18 cellular contexts compared by ENCODE assay signal in genomic region chr17:65545708-65546523, GRCh38. TPM values are rescaled to one million over a fixed set of nuclear protein-coding genes. Genes with fewer than 3 reads are reported as not detected.
DNase-seq lines count a peak whose midpoint lies in the region; ATAC-seq and TF ChIP-seq lines count a peak whose summit lies in the region.
"Had no signal": no experiment of that assay in that cellular context is flagged by ENCODE, and none has a peak within 500 bp of the region (broad histone marks: within the 10 kb centered on the region; RNA-seq: fewer than 3 reads in every experiment).

No MANE protein-coding gene starts in this region.

- H3K9me3 ChIP-seq in Peyer's patch (no peaks in the 10 kb centered on the region), cardiac muscle cell (ENCODE audit: low read depth) (no peaks in the 10 kb centered on the region), mucosa of rectum (ENCODE audit: control insufficient read depth in 2 of 2, low read length in 2 of 2) (no peaks in the 10 kb centered on the region), thoracic aorta (no peaks in the 10 kb centered on the region)
- no peaks in the 10 kb centered on the region for H3K9me3 ChIP-seq in CD8-positive, alpha-beta T cell (ENCODE audit: low read length)
- H3K9me3 ChIP-seq: adrenal gland, gastrocnemius medialis, prostate gland had no signal

- H3K36me3 ChIP-seq in Peyer's patch: peaks cover 0 to 3% (median 0%) of the 10 kb centered on the region in 3 donors
- H3K36me3 ChIP-seq in cardiac muscle cell: peaks cover 28% of the 10 kb centered on the region
- peaks cover 32 to 36% of the 10 kb centered on the region in 2 donors for H3K36me3 ChIP-seq in mucosa of rectum (ENCODE audit: control insufficient read depth in 2 of 2, insufficient read depth in 2 of 2, low read length in 2 of 2)
- no peaks in the 10 kb centered on the region for H3K36me3 ChIP-seq in thoracic aorta
- H3K36me3 ChIP-seq in CD8-positive, alpha-beta T cell (ENCODE audit: insufficient read depth, low read length): peaks cover 12% of the 10 kb centered on the region

- no peaks in the 10 kb centered on the region for H3K27me3 Mint-ChIP-seq in CD8-positive, alpha-beta T cell (ENCODE audit: low read depth)
- H3K27me3 Mint-ChIP-seq: stimulated activated naive CD8-positive, alpha-beta T cell treated with anti-CD3 and anti-CD28 coated beads, Interleukin-15, Interleukin-2, amounts not matched to agents 100 ng/mL and 50 ng/mL, for 24 hours had no signal

- ATAC-seq in thoracic aorta (ENCODE audit: insufficient number of reproducible peaks, low FRiP score, low read depth) (no peak), GM21447 (IDR thresholded peaks at IDR 0.05; ENCODE audit: unreplicated experiment) (no peak)
- ATAC-seq in CD8-positive, alpha-beta T cell: no peak
- ATAC-seq: gastrocnemius medialis had no signal

- no peaks in the 10 kb centered on the region for H3K9me3 Mint-ChIP-seq in CD8-positive, alpha-beta T cell
- H3K9me3 Mint-ChIP-seq: activated T-helper 2 cell treated with anti-CD3 and anti-CD28 coated beads, Interferon-gamma antibody, Interleukin-2, Interleukin-4, amounts not matched to agents 10 μg/mL and 5 μg/mL and 100 μg/mL, durations not matched to agents 14 hours and 24 hours and 36 hours; stimulated activated naive CD8-positive, alpha-beta T cell treated with anti-CD3 and anti-CD28 coated beads, Interleukin-15, Interleukin-2, amounts not matched to agents 100 ng/mL and 50 ng/mL, for 24 hours had no signal

- intact Hi-C loops in CD8-positive, alpha-beta T cell (cut with DNase I, micrococcal nuclease): loop anchor here in 1 of 2 experiments (10.0 kb wide), 1 partner anchor 59 kb away; no protein-coding TSS in a partner anchor

- no peak overlapping the region for H3K27ac Mint-ChIP-seq in CD8-positive, alpha-beta T cell
- H3K27ac Mint-ChIP-seq: activated T-helper 2 cell treated with anti-CD3 and anti-CD28 coated beads, Interferon-gamma antibody, Interleukin-2, Interleukin-4, amounts not matched to agents 10 μg/mL and 5 μg/mL and 100 μg/mL, durations not matched to agents 14 hours and 24 hours and 36 hours; stimulated activated naive CD8-positive, alpha-beta T cell treated with anti-CD3 and anti-CD28 coated beads, Interleukin-15, Interleukin-2, amounts not matched to agents 100 ng/mL and 50 ng/mL, for 24 hours had no signal

- H3K4me1 ChIP-seq in Peyer's patch: peaks cover 0 to 29% (median 5%) of the 10 kb centered on the region in 4 donors
- peaks cover 52% of the 10 kb centered on the region for H3K4me1 ChIP-seq in cardiac muscle cell (ENCODE audit: low read depth)
- H3K4me1 ChIP-seq in mucosa of rectum (ENCODE audit: control insufficient read depth in 2 of 2, insufficient read depth in 2 of 2, low read length in 2 of 2): peaks cover 26 to 34% of the 10 kb centered on the region in 2 donors
- H3K4me1 ChIP-seq in thoracic aorta (ENCODE audit: control insufficient read depth in 1 of 2, low read depth in 2 of 2): peaks cover 21 to 53% of the 10 kb centered on the region in 2 donors
- peaks cover 16% of the 10 kb centered on the region for H3K4me1 ChIP-seq in CD8-positive, alpha-beta T cell (ENCODE audit: insufficient read depth, low read length)

- TF ChIP-seq CTCF in Peyer's patch (IDR thresholded peaks at IDR 0.05): no peak
- TF ChIP-seq CTCF in cardiac muscle cell (IDR thresholded peaks at IDR 0.05; ENCODE audit: low read depth, low read length): no peak
- no peak for TF ChIP-seq CTCF in thoracic aorta (IDR thresholded peaks at IDR 0.05)
- no peak for TF ChIP-seq CTCF in CD8-positive, alpha-beta T cell (IDR thresholded peaks at IDR 0.05)

- H3K27ac ChIP-seq in Peyer's patch (peak overlapping the region in 3 of 4 donors; percentile 56 to 80 (median 72)), cardiac muscle cell (peak overlapping the region; percentile 87), mucosa of rectum (ENCODE audit: low read depth in 2 of 2, low read length in 2 of 2) (peak overlapping the region; percentile 78 to 89), thoracic aorta (peak overlapping the region; percentile 58 to 63)
- H3K27ac ChIP-seq in CD8-positive, alpha-beta T cell (ENCODE audit: low read depth, low read length): no peak overlapping the region

- peaks cover 45% of the 10 kb centered on the region for H3K4me1 Mint-ChIP-seq in CD8-positive, alpha-beta T cell (ENCODE audit: low read depth)

- H3K27me3 ChIP-seq in Peyer's patch (no peaks in the 10 kb centered on the region), cardiac muscle cell (no peaks in the 10 kb centered on the region), mucosa of rectum (ENCODE audit: control insufficient read depth in 2 of 2, insufficient read depth in 2 of 2, low read length in 2 of 2) (no peaks in the 10 kb centered on the region), thoracic aorta (replicated peaks; ENCODE audit: insufficient read depth) (no peaks in the 10 kb centered on the region)
- H3K27me3 ChIP-seq in CD8-positive, alpha-beta T cell (ENCODE audit: insufficient read depth, low read length): no peaks in the 10 kb centered on the region
- H3K27me3 ChIP-seq: adrenal gland, gastrocnemius medialis had no signal

- DNase-seq in Peyer's patch: no peak
- DNase-seq in cardiac muscle cell (ENCODE audit: low read depth in 1 of 2, low spot score in 1 of 2): no peak
- no peak for DNase-seq in thoracic aorta (ENCODE audit: low spot score)
- DNase-seq in NCI-H446 (lab: John Stamatoyannopoulos, UW): no peak
- DNase-seq in NCI-H526 treated with DMSO at 0.1 percent for 48 hours (lab: John Stamatoyannopoulos, UW): no peak
- no peak for DNase-seq in CD8-positive, alpha-beta T cell
- DNase-seq: activated CD8-positive, alpha-beta memory T cell treated with anti-CD3 and anti-CD28 coated beads for 24 hours; adrenal gland; COR-L47; gastrocnemius medialis; NCI-H1092 treated with DMSO at 0.1 percent for 48 hours; stimulated activated CD4-positive, alpha-beta T cell treated with anti-CD3 and anti-CD28 coated beads, Interleukin-15, amount 100 ng/mL, for 24 hours; T-helper 1 cell had no signal

- POLR2A ChIA-PET in CD8-positive, alpha-beta T cell (lab: Charles Lee): no interaction called here

- no peak for TF ChIP-seq POLR2A in Peyer's patch (IDR thresholded peaks at IDR 0.05)

- H3K4me3 Mint-ChIP-seq in CD8-positive, alpha-beta T cell: no peak overlapping the region
- H3K4me3 Mint-ChIP-seq: stimulated activated naive CD8-positive, alpha-beta T cell treated with anti-CD3 and anti-CD28 coated beads, Interleukin-15, Interleukin-2, amounts not matched to agents 100 ng/mL and 50 ng/mL, for 24 hours had no signal

- CTCF ChIA-PET in CD8-positive, alpha-beta T cell (lab: Charles Lee): interaction anchor here (1.4 to 3.2 kb wide), 2 partner anchors 10 kb away, joined by 4 to 19 read pairs; no protein-coding TSS in a partner anchor

- H3K4me3 ChIP-seq in Peyer's patch: no peak overlapping the region
- no peak overlapping the region for H3K4me3 ChIP-seq in cardiac muscle cell
- no peak overlapping the region for H3K4me3 ChIP-seq in mucosa of rectum (ENCODE audit: low read length in 2 of 2)
- H3K4me3 ChIP-seq in thoracic aorta: no peak overlapping the region
- no peak overlapping the region for H3K4me3 ChIP-seq in CD8-positive, alpha-beta T cell (ENCODE audit: low read depth, low read length)
- H3K4me3 ChIP-seq: adrenal gland, gastrocnemius medialis, prostate gland had no signal

- peak overlapping the region; percentile 9 to 46 for H3K9ac ChIP-seq in mucosa of rectum (ENCODE audit: low read depth in 1 of 2, low read length in 2 of 2)

- H3K36me3 Mint-ChIP-seq in CD8-positive, alpha-beta T cell: peaks cover 71% of the 10 kb centered on the region

RNA-seq across cellular contexts. Expression of gene AXIN2, which starts 15.5 kb away (rescaled TPM):
- 10 to 100 TPM; 16.5 to 69.3 (median 29.4) TPM for total RNA-seq in Peyer's patch
- 35.4 and 51.1 TPM in 2 replicates for total RNA-seq in cardiac muscle cell
- polyA plus RNA-seq in cardiac muscle cell: 15.0 and 22.3 TPM in 2 replicates
- total RNA-seq in thoracic aorta: 10 to 100 TPM; 24.9 to 27.4 TPM
- total RNA-seq in CD8-positive, alpha-beta T cell: 10 to 100 TPM; 15.8 to 20.9 TPM
